ENCODE assay signal across 24 cellular contexts in the genomic region with DNA sequence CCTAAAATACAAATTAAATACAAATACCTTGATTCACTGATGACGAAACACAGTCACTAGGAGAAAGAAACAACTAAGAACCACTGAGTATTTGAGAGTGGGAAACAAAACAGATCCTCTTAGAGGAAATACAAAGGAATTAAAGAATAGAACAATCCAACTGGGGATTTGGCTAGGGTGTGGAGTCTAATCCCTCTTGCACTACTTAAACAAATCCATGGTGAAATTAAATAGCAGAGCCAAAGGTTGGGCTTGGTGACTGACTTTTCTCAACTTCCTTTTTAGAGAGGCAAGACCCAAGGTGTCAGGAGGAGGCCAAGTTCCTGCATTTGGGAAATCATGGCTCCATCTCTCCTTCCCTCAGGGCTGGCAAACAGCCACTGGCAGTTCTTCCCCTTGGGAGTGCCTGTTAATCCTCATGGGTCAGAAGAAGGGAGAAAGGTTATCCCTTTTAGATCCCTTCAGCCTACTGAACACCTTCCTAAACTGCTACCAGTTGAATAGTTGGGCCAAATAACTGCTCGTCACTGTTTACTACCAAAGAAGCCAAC.
DNase-seq lines count a peak whose midpoint lies in the region; ATAC-seq, FAIRE-seq and TF ChIP-seq lines count a peak whose summit lies in the region.
"Had no signal": no experiment of that assay in that cellular context is flagged by ENCODE, and none has a peak within 500 bp of the region (broad histone marks: within the 10 kb centered on the region; RNA-seq: fewer than 3 reads in every experiment).

No MANE protein-coding gene starts in this region.

- DNase-seq in CD8-positive, alpha-beta memory T cell = no peak
- no peak for DNase-seq in D721Med (ENCODE audit: insufficient read length, low spot score)
- peak; percentile 41 for DNase-seq in adipocyte (ENCODE audit: low read depth)
- no peak for DNase-seq in mucosa of descending colon
- no peak for DNase-seq in activated effector memory CD4-positive, alpha-beta T cell treated with Interleukin-2 at 50 U/mL for 16 hours
- no peak for DNase-seq in ACHN
- DNase-seq: activated CD4-positive, CD25-positive, alpha-beta regulatory T cell; amygdala; foreskin keratinocyte; HFFc6; left ventricle myocardium superior; NCI-H1694; NCI-H69; stimulated activated CD4-positive, alpha-beta T cell treated with anti-CD3 and anti-CD28 coated beads, Interleukin-1b, Interleukin-23, amount 100 ng/mL, for 48 hours; T1000; tibial artery had no signal

- H3K4me3 ChIP-seq in CD8-positive, alpha-beta memory T cell (ENCODE audit: low read length) = no peak overlapping the region
- H3K4me3 ChIP-seq in adipocyte (ENCODE audit: low read length) (no peak overlapping the region), mucosa of descending colon (no peak overlapping the region)
- H3K4me3 ChIP-seq: cardiac muscle cell, hepatocyte, K562, tibial artery had no signal

- no peaks in the 10 kb centered on the region for H3K9me3 Mint-ChIP-seq in CD8-positive, alpha-beta memory T cell
- H3K9me3 Mint-ChIP-seq: dendritic cell treated with granulocyte-macrophage colony-stimulating factor and Interleukin-4, amounts not matched to agents 40 ng/mL and 50 ng/mL, for 4 days; HFFc6; stimulated activated memory B cell treated with anti-CD40 and anti-IgM and Interleukin-4, amounts not matched to agents 10 μg/mL and 1 μg/mL and 100 μg/mL, for 72 hours had no signal

- no peaks in the 10 kb centered on the region for H3K27me3 ChIP-seq in CD8-positive, alpha-beta memory T cell (ENCODE audit: insufficient read depth, low read length, poor library complexity, severe bottlenecking)
- H3K27me3 ChIP-seq in adipocyte (replicated peaks; ENCODE audit: control insufficient read depth, insufficient read depth, low read length) = no peaks in the 10 kb centered on the region
- H3K27me3 ChIP-seq: cardiac muscle cell, foreskin keratinocyte, hepatocyte, tibial artery had no signal

- peaks cover 0 to 6% of the 10 kb centered on the region in 2 donors for H3K27me3 Mint-ChIP-seq in CD8-positive, alpha-beta memory T cell
- H3K27me3 Mint-ChIP-seq: dendritic cell treated with granulocyte-macrophage colony-stimulating factor and Interleukin-4, amounts not matched to agents 40 ng/mL and 50 ng/mL, for 4 days; progenitor cell of endocrine pancreas; stimulated activated memory B cell treated with anti-CD40 and anti-IgM and Interleukin-4, amounts not matched to agents 10 μg/mL and 1 μg/mL and 100 μg/mL, for 72 hours had no signal

- peaks cover 32 to 67% (median 37%) of the 10 kb centered on the region in 3 donors for H3K4me1 Mint-ChIP-seq in CD8-positive, alpha-beta memory T cell
- H3K4me1 Mint-ChIP-seq: stimulated activated memory B cell treated with anti-CD40 and anti-IgM and Interleukin-4, amounts not matched to agents 10 μg/mL and 1 μg/mL and 100 μg/mL, for 72 hours had no signal

- H3K36me3 ChIP-seq in CD8-positive, alpha-beta memory T cell (ENCODE audit: insufficient read depth, low read length) = peaks cover 51% of the 10 kb centered on the region
- H3K36me3 ChIP-seq in adipocyte (ENCODE audit: control insufficient read depth, insufficient read depth, low read length, severe bottlenecking) (peaks cover 66% of the 10 kb centered on the region), mucosa of descending colon (ENCODE audit: low read depth) (no peaks in the 10 kb centered on the region)
- H3K36me3 ChIP-seq: cardiac muscle cell had no signal

- intact Hi-C loops in mucosa of descending colon (cut with DNase I, micrococcal nuclease) = loop anchor here in 1 of 2 donors (2.0 kb wide), 1 partner anchor 336 kb away; no protein-coding TSS in a partner anchor

- H3K4me3 Mint-ChIP-seq in CD8-positive, alpha-beta memory T cell = no peak overlapping the region
- H3K4me3 Mint-ChIP-seq: dendritic cell treated with granulocyte-macrophage colony-stimulating factor and Interleukin-4, amounts not matched to agents 40 ng/mL and 50 ng/mL, for 4 days; HFFc6; stimulated activated memory B cell treated with anti-CD40 and anti-IgM and Interleukin-4, amounts not matched to agents 10 μg/mL and 1 μg/mL and 100 μg/mL, for 72 hours had no signal

- H3K27ac Mint-ChIP-seq in CD8-positive, alpha-beta memory T cell = peak overlapping the region in 6 of 8 donors; percentile 3 to 92 (median 54)
- H3K27ac Mint-ChIP-seq: dendritic cell treated with granulocyte-macrophage colony-stimulating factor and Interleukin-4, amounts not matched to agents 40 ng/mL and 50 ng/mL, for 4 days; HFFc6; progenitor cell of endocrine pancreas; stimulated activated memory B cell treated with anti-CD40 and anti-IgM and Interleukin-4, amounts not matched to agents 10 μg/mL and 1 μg/mL and 100 μg/mL, for 72 hours had no signal

- POLR2A ChIA-PET in CD8-positive, alpha-beta memory T cell (lab: Charles Lee) = no interaction called here

- H3K9ac ChIP-seq in adipocyte (ENCODE audit: low read length) = peak overlapping the region; percentile 54

- H3K9me3 ChIP-seq in CD8-positive, alpha-beta memory T cell (ENCODE audit: low read length) = no peaks in the 10 kb centered on the region
- H3K9me3 ChIP-seq in adipocyte (ENCODE audit: control insufficient read depth, low read length) (no peaks in the 10 kb centered on the region), mucosa of descending colon (no peaks in the 10 kb centered on the region)
- H3K9me3 ChIP-seq: tibial artery had no signal

- in situ Hi-C loops in ACHN (cut with HindIII; ENCODE audit: low pct_ligation_motif_present, low pct_unique_long_range_greater_than_20kb, low sequenced_read_pairs) = loop anchor here (10.0 kb wide), 1 partner anchor 328 kb away; no protein-coding TSS in a partner anchor

- H3K36me3 Mint-ChIP-seq in CD8-positive, alpha-beta memory T cell = peaks cover 6 to 99% (median 16%) of the 10 kb centered on the region in 3 donors

- CTCF ChIA-PET in CD8-positive, alpha-beta memory T cell (lab: Charles Lee) = no interaction called here

- peaks cover 26% of the 10 kb centered on the region for H3K4me1 ChIP-seq in CD8-positive, alpha-beta memory T cell (ENCODE audit: insufficient read depth, low read length)
- peaks cover 36% of the 10 kb centered on the region for H3K4me1 ChIP-seq in adipocyte (ENCODE audit: control insufficient read depth, insufficient read depth, low read length)
- peaks cover 25% of the 10 kb centered on the region for H3K4me1 ChIP-seq in mucosa of descending colon (ENCODE audit: low read depth)

- no peak overlapping the region for H3K27ac ChIP-seq in CD8-positive, alpha-beta memory T cell (ENCODE audit: low read depth, low read length)
- H3K27ac ChIP-seq: cardiac muscle cell, foreskin keratinocyte, hepatocyte, tibial artery had no signal

- TF ChIP-seq CTCF in D721Med (IDR thresholded peaks at IDR 0.05; ENCODE audit: insufficient read depth, missing control alignments) (no peak), mucosa of descending colon (IDR thresholded peaks at IDR 0.05) (no peak)

- ATAC-seq in mucosa of descending colon = peak; percentile 16
- no peak for ATAC-seq in GM21423 (IDR thresholded peaks at IDR 0.05; ENCODE audit: unreplicated experiment)
- ATAC-seq in GM18511 (IDR thresholded peaks at IDR 0.05; ENCODE audit: unreplicated experiment) = no peak
- ATAC-seq: foreskin keratinocyte; K562; left ventricle myocardium superior; stimulated activated memory B cell treated with anti-CD40 and anti-IgM and Interleukin-4, amounts not matched to agents 10 μg/mL and 1 μg/mL and 100 μg/mL, for 72 hours had no signal

- peak; percentile 66 for FAIRE-seq in D721Med (lab: Jason Lieb, UNC)
- FAIRE-seq: K562 had no signal
